ENCODE assay signal across 1 cellular context in genomic region chr2:63590621-63591408, GRCh38.
TF ChIP-seq lines count a peak whose summit lies in the region.

No MANE protein-coding gene starts in this region.

TF ChIP-seq in HepG2, 621 proteins besides CTCF, POLR2A, EP300 and RAD21 (continued from another document):
- TF ChIP-seq ZNF646 (CRISPR knock-in tag; IDR thresholded peaks at IDR 0.05) (no peak), MEIS2 (CRISPR knock-in tag; IDR thresholded peaks at IDR 0.05) (no peak), SIX1 (CRISPR knock-in tag; IDR thresholded peaks at IDR 0.05; ENCODE audit: borderline replicate concordance) (no peak), ZSCAN21 (CRISPR knock-in tag; IDR thresholded peaks at IDR 0.05; ENCODE audit: borderline replicate concordance) (no peak), KLF12 (CRISPR knock-in tag; IDR thresholded peaks at IDR 0.05; ENCODE audit: borderline replicate concordance) (no peak), PRDM4 (CRISPR knock-in tag; IDR thresholded peaks at IDR 0.05; ENCODE audit: borderline replicate concordance) (no peak), SKI (IDR thresholded peaks at IDR 0.05; ENCODE audit: partially characterized antibody) (no peak), ZNF674 (CRISPR knock-in tag; IDR thresholded peaks at IDR 0.05; ENCODE audit: low read depth) (no peak)
